Comparison of ENCODE assay signal across 1 cellular context in genomic region chr2:200430017-200430416, GRCh38.
TF ChIP-seq lines count a peak whose summit lies in the region.

No MANE protein-coding gene starts in this region.

TF ChIP-seq in IMR-90, 13 proteins besides CTCF, POLR2A, EP300 and RAD21:
- TF ChIP-seq ELK1 (IDR thresholded peaks at IDR 0.05; ENCODE audit: borderline replicate concordance, low read depth, low read length) (no peak), MAZ (IDR thresholded peaks at IDR 0.05; ENCODE audit: borderline replicate concordance, low read depth, low read length) (no peak)
